ENCODE assay signal across 8 cellular contexts in genomic region chr18:35029770-35030169, GRCh38. TPM values are rescaled to one million over a fixed set of nuclear protein-coding genes. Genes with fewer than 3 reads are reported as not detected.
DNase-seq lines count a peak whose midpoint lies in the region; ATAC-seq and TF ChIP-seq lines count a peak whose summit lies in the region.

No MANE protein-coding gene starts in this region.

- H2BK5ac ChIP-seq in mesenchymal stem cell (ENCODE audit: low read depth, low read length, poor library complexity, severe bottlenecking), result no peak overlapping the region

- no peaks in the 10 kb centered on the region for H3K36me3 Mint-ChIP-seq in activated B cell treated with CpG ODN at 0.5 μM for 24 hours (ENCODE audit: low read depth)

- H3K9me3 Mint-ChIP-seq in activated B cell treated with CpG ODN at 0.5 μM for 24 hours, result no peaks in the 10 kb centered on the region

- H3K36me3 ChIP-seq in mesenchymal stem cell (ENCODE audit: control insufficient read depth in 1 of 2, insufficient read depth in 2 of 2, low read depth in 1 of 2, low read length in 2 of 2), result no peaks in the 10 kb centered on the region

- peak overlapping the region in 1 of 2 experiments; percentile 28 for H3K4me3 ChIP-seq in mesenchymal stem cell (ENCODE audit: insufficient read depth in 1 of 2, low read depth in 1 of 2, low read length in 2 of 2)

- H3K4me1 ChIP-seq in mesenchymal stem cell (ENCODE audit: control insufficient read depth, insufficient read depth, low read depth, low read length), result peaks cover 4% of the 10 kb centered on the region

- POLR2A ChIA-PET in activated B cell treated with CpG ODN at 0.5 μM for 24 hours (lab: Charles Lee), result interaction anchor here (0.8 to 4.8 kb wide), 16 partner anchors 10 to 943 kb away, joined by 3 to 110 read pairs (median 4); partner anchors contain the start of genes MAPRE2, RMP24, ZNF24 and ZNF397

- no peaks in the 10 kb centered on the region for H3K27me3 Mint-ChIP-seq in activated B cell treated with CpG ODN at 0.5 μM for 24 hours

- H3K18ac ChIP-seq in mesenchymal stem cell (ENCODE audit: low read depth in 1 of 2, low read length in 2 of 2), result no peak overlapping the region

- no peak overlapping the region for H2BK12ac ChIP-seq in mesenchymal stem cell (ENCODE audit: low read length in 2 of 2)

- H4K91ac ChIP-seq in mesenchymal stem cell (ENCODE audit: low read length), result no peak overlapping the region

- intact Hi-C loops in activated B cell treated with CpG ODN at 0.5 μM for 24 hours (cut with micrococcal nuclease), result loop anchor here (1.0 to 5.0 kb wide), 4 partner anchors 12 to 93 kb away; partner anchors contain the start of gene MAPRE2

- no peak overlapping the region for H3K14ac ChIP-seq in mesenchymal stem cell (ENCODE audit: low read length in 2 of 2)

- peak overlapping the region; percentile 71 for H3K9ac ChIP-seq in mesenchymal stem cell (ENCODE audit: low read length)

- H2AK5ac ChIP-seq in mesenchymal stem cell (ENCODE audit: low read length, severe bottlenecking), result no peak overlapping the region

- no peak overlapping the region for H3K23ac ChIP-seq in mesenchymal stem cell (ENCODE audit: low read length in 2 of 2)

- no peaks in the 10 kb centered on the region for H3K27me3 ChIP-seq in mesenchymal stem cell (ENCODE audit: control insufficient read depth in 1 of 2, insufficient read depth in 1 of 2, low read length in 2 of 2)

- WGBS in mesenchymal stem cell, result 91% methylated on average over 3 of the region's 3 CpGs

- H4K8ac ChIP-seq in mesenchymal stem cell (ENCODE audit: low read length), result no peak overlapping the region

- peak; percentile 79 to 82 for ATAC-seq in activated CD4-positive, CD25-positive, alpha-beta regulatory T cell treated with anti-CD3 and anti-CD28 coated beads, Interleukin-2, amount 50 U/mL, for 24 hours
- ATAC-seq in HG02852 (IDR thresholded peaks at IDR 0.05; ENCODE audit: unreplicated experiment) (peak; percentile 81), activated B cell treated with CpG ODN at 0.5 μM for 24 hours (ENCODE audit: low read depth) (peak; percentile 84), esophagus mucosa (no peak)

- CTCF ChIA-PET in activated B cell treated with CpG ODN at 0.5 μM for 24 hours (lab: Charles Lee), result interaction anchor here (0.8 to 8.6 kb wide), 17 partner anchors 11 to 357 kb away, joined by 3 to 130 read pairs (median 6); partner anchors contain the start of gene MAPRE2

- no peak for TF ChIP-seq CTCF in activated B cell treated with CpG ODN at 0.5 μM for 24 hours (IDR thresholded peaks at IDR 0.05)

- peak overlapping the region; percentile 97 for H3K27ac Mint-ChIP-seq in activated B cell treated with CpG ODN at 0.5 μM for 24 hours

- H3K27ac ChIP-seq in mesenchymal stem cell (ENCODE audit: low read length, poor library complexity, severe bottlenecking), result no peak overlapping the region

- H2AFZ ChIP-seq in mesenchymal stem cell (ENCODE audit: low read depth, low read length), result no peak overlapping the region

- H2BK15ac ChIP-seq in mesenchymal stem cell (ENCODE audit: low read depth, poor library complexity, severe bottlenecking), result no peak overlapping the region

- DNase-seq in activated CD4-positive, CD25-positive, alpha-beta regulatory T cell treated with anti-CD3 and anti-CD28 coated beads, Interleukin-2, amount 50 U/mL, for 72 hours, result no peak
- DNase-seq in activated B cell treated with CpG ODN at 0.5 μM for 24 hours (no peak), mesenchymal stem cell (peak; percentile 43), kidney glomerular epithelial cell (lab: John Stamatoyannopoulos, UW) (no peak), NCI-H345 (lab: John Stamatoyannopoulos, UW) (no peak)

- H3K4me2 ChIP-seq in mesenchymal stem cell (ENCODE audit: low read length, poor library complexity, severe bottlenecking), result no peak overlapping the region

- H3K9me3 ChIP-seq in mesenchymal stem cell (ENCODE audit: control insufficient read depth, low read length), result no peaks in the 10 kb centered on the region

- peaks cover 41% of the 10 kb centered on the region for H3K4me1 Mint-ChIP-seq in activated B cell treated with CpG ODN at 0.5 μM for 24 hours

- no peak overlapping the region for H3K4ac ChIP-seq in mesenchymal stem cell (ENCODE audit: low read depth in 1 of 2, low read length in 2 of 2)

- H3K4me3 Mint-ChIP-seq in activated B cell treated with CpG ODN at 0.5 μM for 24 hours, result peak overlapping the region; percentile 84

- H2BK120ac ChIP-seq in mesenchymal stem cell (ENCODE audit: low read depth, low read length), result no peak overlapping the region

- no peaks in the 10 kb centered on the region for H3K79me1 ChIP-seq in mesenchymal stem cell (replicated peaks; ENCODE audit: low read length, poor library complexity, severe bottlenecking)

RNA-seq across cellular contexts. Expression of gene MAPRE2, which starts 11.4 kb away (rescaled TPM):
- 47.9 and 53.8 TPM in 2 replicates for total RNA-seq in activated B cell treated with CpG ODN at 0.5 μM for 24 hours
- polyA plus RNA-seq in mesenchymal stem cell (2013, experiment 1 of 2), result 54.6 TPM
- 55.7 TPM for polyA plus RNA-seq in mesenchymal stem cell (2013, experiment 2 of 2)
- total RNA-seq in esophagus mucosa, result 4.5 TPM
